28 cellular contexts compared by ENCODE assay signal in the genomic region with DNA sequence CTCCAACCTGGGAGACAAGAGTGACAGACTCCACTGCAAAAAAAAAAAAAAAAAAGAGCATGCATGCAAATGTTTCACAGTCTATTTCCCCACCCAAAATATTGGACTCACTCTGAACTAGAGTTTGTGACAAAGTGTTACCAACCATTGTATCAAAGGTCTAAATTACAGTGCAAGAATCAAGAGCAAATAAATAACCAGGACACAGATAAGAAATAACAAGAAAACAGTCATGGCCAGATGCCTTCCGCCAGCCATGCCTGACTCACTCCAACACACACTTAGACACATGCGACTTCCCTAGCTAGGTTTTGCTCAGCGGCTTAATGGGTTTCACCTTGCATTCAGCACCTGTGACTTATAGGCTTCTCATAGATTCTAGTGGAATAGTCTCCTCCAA.
"Had no signal": no experiment of that assay in that cellular context is flagged by ENCODE, and none has a peak within 500 bp of the region (broad histone marks: within the 10 kb centered on the region; RNA-seq: fewer than 3 reads in every experiment).

No MANE protein-coding gene starts in this region.

- DNase-seq: activated CD4-positive, alpha-beta T cell treated with anti-CD3 and anti-CD28 coated beads for 4 hours; activated CD4-positive, alpha-beta T cell treated with anti-CD3 and anti-CD28 coated beads, Interleukin-2, amount 50 U/mL, for 4 hours; activated CD4-positive, CD25-positive, alpha-beta regulatory T cell; activated naive CD4-positive, alpha-beta T cell; activated T-cell treated with anti-CD3 and anti-CD28 coated beads for 4 hours; activated T-cell treated with anti-CD3 and anti-CD28 coated beads, Interleukin-2, amount 50 U/mL, for 72 hours; anterior cingulate cortex; cerebellar nuclear complex; colonic mucosa; effector CD8-positive, alpha-beta T cell; gastrocnemius medialis; glutamatergic neuron; kidney; left lung; naive B cell; nephron progenitor cell; ovary; psoas muscle; spleen; stimulated activated naive CD4-positive, alpha-beta T cell treated with Interleukin-2 at 50 U/mL for 16 hours; T-helper 1 cell; testis; transverse colon had no signal

- H3K36me3 Mint-ChIP-seq: activated naive CD4-positive, alpha-beta T cell treated with anti-CD3 and anti-CD28 coated beads, Interleukin-2, amount 50 U/mL, for 72 hours; naive B cell had no signal

- ATAC-seq: activated naive CD4-positive, alpha-beta T cell treated with anti-CD3 and anti-CD28 coated beads, Interleukin-2, amount 50 U/mL, for 72 hours; activated T-cell treated with anti-CD3 and anti-CD28 coated beads, Interleukin-2, amount 50 U/mL, for 72 hours; gastrocnemius medialis; left lung; psoas muscle had no signal

- H3K4me3 ChIP-seq: cardiac muscle cell, colonic mucosa, gastrocnemius medialis, hepatocyte, left lung, ovary, psoas muscle, right atrium auricular region, spleen, testis, transverse colon had no signal

- H3K9me3 Mint-ChIP-seq: activated naive CD4-positive, alpha-beta T cell treated with anti-CD3 and anti-CD28 coated beads, Interleukin-2, amount 50 U/mL, for 72 hours; activated T-cell treated with anti-CD3 and anti-CD28 coated beads, Interleukin-2, amount 50 U/mL, for 72 hours; naive B cell; nephron progenitor cell; T-helper 2 cell treated with Interferon-gamma antibody and Interleukin-4, amounts not matched to agents 5 μg/mL and 100 μg/mL, for 36 hours had no signal

- H3K4me3 Mint-ChIP-seq: activated T-cell treated with anti-CD3 and anti-CD28 coated beads, Interleukin-2, amount 50 U/mL, for 72 hours; nephron progenitor cell; T-helper 2 cell treated with Interferon-gamma antibody and Interleukin-4, amounts not matched to agents 5 μg/mL and 100 μg/mL, for 36 hours had no signal

- H3K4me1 ChIP-seq: colonic mucosa, gastrocnemius medialis, psoas muscle, right atrium auricular region had no signal

- H3K27ac Mint-ChIP-seq: activated naive CD4-positive, alpha-beta T cell treated with anti-CD3 and anti-CD28 coated beads, Interleukin-2, amount 50 U/mL, for 72 hours; activated T-cell treated with anti-CD3 and anti-CD28 coated beads, Interleukin-2, amount 50 U/mL, for 72 hours; nephron progenitor cell; T-helper 2 cell treated with Interferon-gamma antibody and Interleukin-4, amounts not matched to agents 5 μg/mL and 100 μg/mL, for 36 hours had no signal

- H3K9me3 ChIP-seq: colonic mucosa, gastrocnemius medialis, left lung, ovary, psoas muscle, right atrium auricular region, spleen, testis, transverse colon had no signal

- H3K36me3 ChIP-seq: cardiac muscle cell, colonic mucosa, gastrocnemius medialis, left lung, ovary, right atrium auricular region, spleen, transverse colon had no signal
